Comparison of ENCODE assay signal across 23 cellular contexts in the genomic region with DNA sequence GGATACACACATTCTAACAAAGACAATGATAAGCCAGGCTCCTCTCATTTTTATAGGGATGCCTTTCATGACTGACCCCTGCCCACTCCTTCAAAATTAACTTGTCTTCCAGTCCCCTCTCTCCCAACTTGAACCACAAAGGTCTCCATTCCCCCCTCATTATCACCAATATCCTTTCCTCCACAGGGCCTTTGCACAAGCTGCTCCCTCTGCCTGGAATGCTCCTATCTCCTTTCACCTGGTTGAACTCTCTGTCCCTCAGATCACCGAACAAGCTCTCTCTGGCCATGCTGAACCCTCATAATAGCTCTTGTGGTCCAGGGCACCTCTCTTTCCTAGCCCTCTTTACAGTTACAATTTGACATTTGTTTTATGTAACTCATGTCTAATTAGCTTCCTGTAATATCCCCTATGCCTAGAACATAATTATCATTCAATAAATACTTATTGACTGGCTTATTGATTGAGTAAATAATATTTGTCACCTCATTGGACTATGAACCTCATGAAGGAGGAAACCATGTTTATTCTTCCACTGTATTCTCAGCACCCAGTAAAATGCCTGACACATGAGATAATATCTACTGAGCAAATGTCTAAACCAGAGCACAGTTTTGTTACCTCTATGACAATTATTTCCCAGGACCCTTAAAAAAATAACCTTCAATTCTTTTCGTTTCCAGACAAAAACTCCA.
"Had no signal": no experiment of that assay in that cellular context is flagged by ENCODE, and none has a peak within 500 bp of the region (broad histone marks: within the 10 kb centered on the region; RNA-seq: fewer than 3 reads in every experiment).

No MANE protein-coding gene starts in this region.

- H3K4me3 ChIP-seq: Peyer's patch, SJCRH30 had no signal

- H3K9ac ChIP-seq: SK-N-SH had no signal

- DNase-seq: activated CD4-positive, alpha-beta memory T cell treated with anti-CD3 and anti-CD28 coated beads for 36 hours; activated CD4-positive, alpha-beta T cell treated with anti-CD3 and anti-CD28 coated beads, Interleukin-2, amount 10 ng/mL, durations not matched to agents 7 days and 5 days; activated CD4-positive, CD25-positive, alpha-beta regulatory T cell; activated CD8-positive, alpha-beta memory T cell treated with anti-CD3 and anti-CD28 coated beads for 24 hours; activated effector memory CD4-positive, alpha-beta T cell treated with anti-CD3 and anti-CD28 coated beads, Interleukin-2, amount 50 U/mL, for 16 hours; activated naive CD4-positive, alpha-beta T cell treated with Interleukin-2 at 50 U/mL for 16 hours; activated naive CD8-positive, alpha-beta T cell treated with anti-CD3 and anti-CD28 coated beads for 36 hours; activated T-cell treated with anti-CD3 and anti-CD28 coated beads, Interleukin-2, amount 50 U/mL, for 4 hours; cerebellar nuclear complex; Kasumi-1; NCI-H1092; NCI-H1417; NCI-H187 treated with DMSO at 0.1 percent for 48 hours; NCI-H2081 treated with DMSO at 0.1 percent for 48 hours; NCI-H446; NCI-H524; Peyer's patch; Right ventricle myocardium superior; SJCRH30; SK-N-SH; T-helper 1 cell had no signal

- H3K4me1 Mint-ChIP-seq: activated CD4-positive, alpha-beta T cell treated with anti-CD3 and anti-CD28 coated beads, Interleukin-2, amount 10 ng/mL, durations not matched to agents 7 days and 5 days had no signal

- H3K36me3 ChIP-seq: Peyer's patch, SJCRH30 had no signal

- H3K9me3 Mint-ChIP-seq: activated CD4-positive, alpha-beta memory T cell treated with anti-CD3 and anti-CD28 coated beads for 36 hours; activated naive CD8-positive, alpha-beta T cell treated with anti-CD3 and anti-CD28 coated beads for 36 hours; activated T-cell treated with anti-CD3 and anti-CD28 coated beads, Interleukin-2, amount 50 U/mL, for 4 hours had no signal

- H3K27ac ChIP-seq: Peyer's patch, RWPE1, SJCRH30, VCaP had no signal

- H3K4me1 ChIP-seq: Peyer's patch, SJCRH30 had no signal

- H3K27me3 ChIP-seq: Peyer's patch had no signal

- H3K4me2 ChIP-seq: SK-N-SH had no signal

- H3K9me3 ChIP-seq: Peyer's patch, SJCRH30, SK-N-SH had no signal

- H3K36me3 Mint-ChIP-seq: activated CD4-positive, alpha-beta memory T cell treated with anti-CD3 and anti-CD28 coated beads for 36 hours; activated naive CD8-positive, alpha-beta T cell treated with anti-CD3 and anti-CD28 coated beads for 36 hours had no signal

- H3K4me3 Mint-ChIP-seq: activated CD4-positive, alpha-beta memory T cell treated with anti-CD3 and anti-CD28 coated beads for 36 hours; activated CD4-positive, alpha-beta T cell treated with anti-CD3 and anti-CD28 coated beads, Interleukin-2, amount 10 ng/mL, durations not matched to agents 7 days and 5 days; activated naive CD8-positive, alpha-beta T cell treated with anti-CD3 and anti-CD28 coated beads for 36 hours; activated T-cell treated with anti-CD3 and anti-CD28 coated beads, Interleukin-2, amount 50 U/mL, for 4 hours had no signal

- H3K27me3 Mint-ChIP-seq: activated CD4-positive, alpha-beta memory T cell treated with anti-CD3 and anti-CD28 coated beads for 36 hours; activated CD4-positive, alpha-beta T cell treated with anti-CD3 and anti-CD28 coated beads, Interleukin-2, amount 10 ng/mL, durations not matched to agents 7 days and 5 days; activated naive CD8-positive, alpha-beta T cell treated with anti-CD3 and anti-CD28 coated beads for 36 hours had no signal

- H3K27ac Mint-ChIP-seq: activated CD4-positive, alpha-beta memory T cell treated with anti-CD3 and anti-CD28 coated beads for 36 hours; activated CD4-positive, alpha-beta T cell treated with anti-CD3 and anti-CD28 coated beads, Interleukin-2, amount 10 ng/mL, durations not matched to agents 7 days and 5 days; activated naive CD8-positive, alpha-beta T cell treated with anti-CD3 and anti-CD28 coated beads for 36 hours had no signal
